Comparison of ENCODE assay signal across 26 cellular contexts in genomic region chr16:35150805-35151312, GRCh38.
"Had no signal": no experiment of that assay in that cellular context is flagged by ENCODE, and none has a peak within 500 bp of the region (broad histone marks: within the 10 kb centered on the region; RNA-seq: fewer than 3 reads in every experiment).

No MANE protein-coding gene starts in this region.

- H3K4me3 ChIP-seq: esophagus squamous epithelium, gastroesophageal sphincter had no signal

- H3K27ac Mint-ChIP-seq: activated CD4-positive, alpha-beta memory T cell treated with anti-CD3 and anti-CD28 coated beads for 36 hours; activated CD4-positive, alpha-beta T cell treated with anti-CD3 and anti-CD28 coated beads for 36 hours; activated CD4-positive, alpha-beta T cell treated with anti-CD3 and anti-CD28 coated beads, Interleukin-2, amount 10 ng/mL, durations not matched to agents 24 days and 14 days; activated CD8-positive, alpha-beta T cell treated with anti-CD3 and anti-CD28 coated beads, Interleukin-2, amount 10 ng/mL, durations not matched to agents 7 days and 5 days; activated naive CD8-positive, alpha-beta T cell; activated T-helper 17 cell treated with anti-CD3 and anti-CD28 coated beads, Interleukin-2, amount 50 U/mL, for 72 hours; effector memory CD8-positive, alpha-beta T cell had no signal

- H3K36me3 Mint-ChIP-seq: activated CD4-positive, alpha-beta memory T cell treated with anti-CD3 and anti-CD28 coated beads for 36 hours; activated naive CD8-positive, alpha-beta T cell had no signal

- H3K27ac ChIP-seq: brain microvascular endothelial cell, esophagus squamous epithelium, gastroesophageal sphincter had no signal

- H3K4me3 Mint-ChIP-seq: activated CD4-positive, alpha-beta memory T cell treated with anti-CD3 and anti-CD28 coated beads for 36 hours; activated CD4-positive, alpha-beta T cell treated with anti-CD3 and anti-CD28 coated beads for 36 hours; activated CD4-positive, alpha-beta T cell treated with anti-CD3 and anti-CD28 coated beads, Interleukin-2, amount 10 ng/mL, durations not matched to agents 24 days and 14 days; activated CD8-positive, alpha-beta T cell treated with anti-CD3 and anti-CD28 coated beads, Interleukin-2, amount 10 ng/mL, durations not matched to agents 7 days and 5 days; activated naive CD8-positive, alpha-beta T cell; activated T-cell treated with anti-CD3 and anti-CD28 coated beads, Interleukin-2, amount 50 U/mL, for 4 hours; activated T-helper 17 cell treated with anti-CD3 and anti-CD28 coated beads, Interleukin-2, amount 50 U/mL, for 72 hours; central memory CD8-positive, alpha-beta T cell; effector memory CD8-positive, alpha-beta T cell had no signal

- ATAC-seq: activated CD4-positive, alpha-beta T cell treated with anti-CD3 and anti-CD28 coated beads for 36 hours; activated CD8-positive, alpha-beta T cell treated with anti-CD3 and anti-CD28 coated beads, Interleukin-2, amount 10 ng/mL, durations not matched to agents 7 days and 5 days; activated T-cell treated with anti-CD3 and anti-CD28 coated beads, Interleukin-2, amount 50 U/mL, for 4 hours; activated T-helper 17 cell treated with anti-CD3 and anti-CD28 coated beads, Interleukin-2, amount 50 U/mL, for 72 hours; effector memory CD8-positive, alpha-beta T cell; gastroesophageal sphincter had no signal

- H3K27me3 Mint-ChIP-seq: activated CD4-positive, alpha-beta memory T cell treated with anti-CD3 and anti-CD28 coated beads for 36 hours; activated CD4-positive, alpha-beta T cell treated with anti-CD3 and anti-CD28 coated beads for 36 hours; activated CD4-positive, alpha-beta T cell treated with anti-CD3 and anti-CD28 coated beads, Interleukin-2, amount 10 ng/mL, durations not matched to agents 24 days and 14 days; activated naive CD8-positive, alpha-beta T cell; activated T-helper 17 cell treated with anti-CD3 and anti-CD28 coated beads, Interleukin-2, amount 50 U/mL, for 72 hours; central memory CD8-positive, alpha-beta T cell; effector memory CD8-positive, alpha-beta T cell had no signal

- H3K4me1 Mint-ChIP-seq: activated CD4-positive, alpha-beta T cell treated with anti-CD3 and anti-CD28 coated beads for 36 hours; activated CD4-positive, alpha-beta T cell treated with anti-CD3 and anti-CD28 coated beads, Interleukin-2, amount 10 ng/mL, durations not matched to agents 24 days and 14 days; activated T-helper 17 cell treated with anti-CD3 and anti-CD28 coated beads, Interleukin-2, amount 50 U/mL, for 72 hours; central memory CD8-positive, alpha-beta T cell had no signal

- DNase-seq: activated CD4-positive, alpha-beta memory T cell treated with anti-CD3 and anti-CD28 coated beads for 36 hours; activated CD4-positive, alpha-beta T cell treated with anti-CD3 and anti-CD28 coated beads for 36 hours; activated CD4-positive, alpha-beta T cell treated with anti-CD3 and anti-CD28 coated beads, Interleukin-2, amount 10 ng/mL, durations not matched to agents 24 days and 14 days; activated CD4-positive, CD25-positive, alpha-beta regulatory T cell; activated CD4-positive, CD25-positive, alpha-beta regulatory T cell treated with anti-CD3 and anti-CD28 coated beads, Interleukin-2, amount 50 U/mL, for 72 hours; activated CD8-positive, alpha-beta T cell treated with anti-CD3 and anti-CD28 coated beads, Interleukin-2, amount 10 ng/mL, durations not matched to agents 7 days and 5 days; activated effector memory CD4-positive, alpha-beta T cell treated with Interleukin-2 at 50 U/mL for 16 hours; activated gamma-delta T cell treated with Interleukin-2 at 50 U/mL for 16 hours; activated naive CD4-positive, alpha-beta T cell treated with anti-CD3 and anti-CD28 coated beads, Interleukin-2, amount 50 U/mL, for 16 hours; activated naive CD4-positive, alpha-beta T cell treated with Interleukin-2 at 50 U/mL for 16 hours; activated T-cell treated with anti-CD3 and anti-CD28 coated beads, Interleukin-2, amount 50 U/mL, for 4 hours; amniotic stem cell; anterior cingulate cortex; brain microvascular endothelial cell; cortex of kidney; dermis blood vessel endothelial cell; effector CD4-positive, alpha-beta T cell; effector memory CD8-positive, alpha-beta T cell; erythroblast; esophagus squamous epithelium; foreskin melanocyte; T-helper 2 cell had no signal
